In genomic region chr4:38129452-38129830, GRCh38 we compare ENCODE assay signal across 11 cellular contexts.
DNase-seq lines count a peak whose midpoint lies in the region; FAIRE-seq and TF ChIP-seq lines count a peak whose summit lies in the region.
"Had no signal": no experiment of that assay in that cellular context is flagged by ENCODE, and none has a peak within 500 bp of the region (broad histone marks: within the 10 kb centered on the region; RNA-seq: fewer than 3 reads in every experiment).

No MANE protein-coding gene starts in this region.

- peak overlapping the region; percentile 61 for H3K4me3 Mint-ChIP-seq in T-helper 1 cell treated with Interleukin-12 subunit alpha and Interleukin-12 subunit beta and Interleukin-4 antibody, amounts not matched to agents 30 μg/mL and 1 μg/mL, for 36 hours
- H3K4me3 Mint-ChIP-seq in activated T-helper 1 cell treated with anti-CD3 and anti-CD28 coated beads, Interleukin-12 subunit alpha, Interleukin-12 subunit beta, Interleukin-2, Interleukin-4 antibody, amounts not matched to agents 30 ng/mL and 10 ng/mL and 1 ng/mL, durations not matched to agents 14 hours and 24 hours and 36 hours: peak overlapping the region; percentile 49
- peak overlapping the region; percentile 69 to 86 (median 85) for H3K4me3 Mint-ChIP-seq in immature natural killer cell

- no peak for DNase-seq in T-helper 1 cell
- no peak for DNase-seq in activated T-helper 1 cell treated with anti-CD3 and anti-CD28 coated beads, Interleukin-12 subunit alpha, Interleukin-12 subunit beta, Interleukin-2, Interleukin-4 antibody, amounts not matched to agents 30 ng/mL and 10 ng/mL and 1 ng/mL, durations not matched to agents 14 hours and 24 hours and 36 hours (ENCODE audit: low spot score)
- DNase-seq in immature natural killer cell: no peak
- no peak for DNase-seq in NCI-H226
- no peak for DNase-seq in GM19239 (ENCODE audit: insufficient read length, low spot score)
- DNase-seq in dorsolateral prefrontal cortex: no peak
- DNase-seq: 8988T, aorta had no signal

- H3K4me3 ChIP-seq in skin epidermis (no peak overlapping the region), dorsolateral prefrontal cortex (no peak overlapping the region)

- H3K27me3 ChIP-seq in dorsolateral prefrontal cortex: no peaks in the 10 kb centered on the region

- H3K27me3 Mint-ChIP-seq in T-helper 1 cell treated with Interleukin-12 subunit alpha and Interleukin-12 subunit beta and Interleukin-4 antibody, amounts not matched to agents 30 μg/mL and 1 μg/mL, for 36 hours (ENCODE audit: low read depth): peaks cover 5% of the 10 kb centered on the region
- peaks cover 3% of the 10 kb centered on the region for H3K27me3 Mint-ChIP-seq in activated T-helper 1 cell treated with anti-CD3 and anti-CD28 coated beads, Interleukin-12 subunit alpha, Interleukin-12 subunit beta, Interleukin-2, Interleukin-4 antibody, amounts not matched to agents 30 ng/mL and 10 ng/mL and 1 ng/mL, durations not matched to agents 14 hours and 24 hours and 36 hours (ENCODE audit: insufficient read depth)
- peaks cover 10 to 24% (median 21%) of the 10 kb centered on the region in 3 donors for H3K27me3 Mint-ChIP-seq in immature natural killer cell (ENCODE audit: low read depth in 3 of 3)

- peak overlapping the region in 20 of 21 experiments; percentile 20 to 87 (median 78) for H3K27ac ChIP-seq in skin epidermis
- peak overlapping the region in 11 of 59 donors; percentile 4 to 63 (median 22) for H3K27ac ChIP-seq in dorsolateral prefrontal cortex

- peaks cover 57% of the 10 kb centered on the region for H3K4me1 Mint-ChIP-seq in T-helper 1 cell treated with Interleukin-12 subunit alpha and Interleukin-12 subunit beta and Interleukin-4 antibody, amounts not matched to agents 30 μg/mL and 1 μg/mL, for 36 hours (ENCODE audit: low read depth)
- peaks cover 80% of the 10 kb centered on the region for H3K4me1 Mint-ChIP-seq in activated T-helper 1 cell treated with anti-CD3 and anti-CD28 coated beads, Interleukin-12 subunit alpha, Interleukin-12 subunit beta, Interleukin-2, Interleukin-4 antibody, amounts not matched to agents 30 ng/mL and 10 ng/mL and 1 ng/mL, durations not matched to agents 14 hours and 24 hours and 36 hours (ENCODE audit: low read depth)
- H3K4me1 Mint-ChIP-seq in immature natural killer cell: peaks cover 72 to 74% of the 10 kb centered on the region in 2 donors

- no peak for TF ChIP-seq CTCF in dorsolateral prefrontal cortex (IDR thresholded peaks at IDR 0.05 in 54 of 56, conservative IDR thresholded peaks at IDR 0.05 in 2 of 56; ENCODE audit: low read depth in 1 of 56, partially characterized antibody in 56 of 56)

- FAIRE-seq in GM19239 (lab: Jason Lieb, UNC): no peak
- FAIRE-seq: endothelial cell of umbilical vein had no signal

- intact Hi-C loops in activated T-helper 1 cell treated with anti-CD3 and anti-CD28 coated beads, Interleukin-12 subunit alpha, Interleukin-12 subunit beta, Interleukin-2, Interleukin-4 antibody, amounts not matched to agents 30 ng/mL and 10 ng/mL and 1 ng/mL, durations not matched to agents 14 hours and 24 hours and 36 hours (cut with micrococcal nuclease): loop anchor here (1.0 kb wide), 1 partner anchor 39 kb away; no protein-coding TSS in a partner anchor
- intact Hi-C loops in dorsolateral prefrontal cortex (cut with DNase I): no loop called here

- H3K27ac Mint-ChIP-seq in T-helper 1 cell treated with Interleukin-12 subunit alpha and Interleukin-12 subunit beta and Interleukin-4 antibody, amounts not matched to agents 30 μg/mL and 1 μg/mL, for 36 hours: peak overlapping the region; percentile 94
- H3K27ac Mint-ChIP-seq in activated T-helper 1 cell treated with anti-CD3 and anti-CD28 coated beads, Interleukin-12 subunit alpha, Interleukin-12 subunit beta, Interleukin-2, Interleukin-4 antibody, amounts not matched to agents 30 ng/mL and 10 ng/mL and 1 ng/mL, durations not matched to agents 14 hours and 24 hours and 36 hours: peak overlapping the region; percentile 86
- peak overlapping the region; percentile 92 to 98 (median 98) for H3K27ac Mint-ChIP-seq in immature natural killer cell

- H3K9me3 Mint-ChIP-seq in T-helper 1 cell treated with Interleukin-12 subunit alpha and Interleukin-12 subunit beta and Interleukin-4 antibody, amounts not matched to agents 30 μg/mL and 1 μg/mL, for 36 hours: no peaks in the 10 kb centered on the region
- no peaks in the 10 kb centered on the region for H3K9me3 Mint-ChIP-seq in activated T-helper 1 cell treated with anti-CD3 and anti-CD28 coated beads, Interleukin-12 subunit alpha, Interleukin-12 subunit beta, Interleukin-2, Interleukin-4 antibody, amounts not matched to agents 30 ng/mL and 10 ng/mL and 1 ng/mL, durations not matched to agents 14 hours and 24 hours and 36 hours
- no peaks in the 10 kb centered on the region for H3K9me3 Mint-ChIP-seq in immature natural killer cell

- peaks cover 42% of the 10 kb centered on the region for H3K36me3 Mint-ChIP-seq in T-helper 1 cell treated with Interleukin-12 subunit alpha and Interleukin-12 subunit beta and Interleukin-4 antibody, amounts not matched to agents 30 μg/mL and 1 μg/mL, for 36 hours (ENCODE audit: low read depth)
- peaks cover 38% of the 10 kb centered on the region for H3K36me3 Mint-ChIP-seq in activated T-helper 1 cell treated with anti-CD3 and anti-CD28 coated beads, Interleukin-12 subunit alpha, Interleukin-12 subunit beta, Interleukin-2, Interleukin-4 antibody, amounts not matched to agents 30 ng/mL and 10 ng/mL and 1 ng/mL, durations not matched to agents 14 hours and 24 hours and 36 hours (ENCODE audit: low read depth)
- H3K36me3 Mint-ChIP-seq in immature natural killer cell: peaks cover 9 to 35% (median 29%) of the 10 kb centered on the region in 3 donors
